In genomic region chr10:4677296-4678021, GRCh38 we compare ENCODE assay signal across 13 cellular contexts.
DNase-seq lines count a peak whose midpoint lies in the region; ATAC-seq, FAIRE-seq and TF ChIP-seq lines count a peak whose summit lies in the region.
"Had no signal": no experiment of that assay in that cellular context is flagged by ENCODE, and none has a peak within 500 bp of the region (broad histone marks: within the 10 kb centered on the region; RNA-seq: fewer than 3 reads in every experiment).

No MANE protein-coding gene starts in this region.

- H3K27me3 Mint-ChIP-seq in activated CD8-positive, alpha-beta memory T cell treated with anti-CD3 and anti-CD28 coated beads, Interleukin-2, amount 10 ng/mL, durations not matched to agents 7 days and 5 days: peaks cover 41% of the 10 kb centered on the region

- H3K4me2 ChIP-seq in endothelial cell of umbilical vein (ENCODE audit: insufficient read depth, low read length) (peak overlapping the region; percentile 94), HepG2 (ENCODE audit: low read depth, low read length) (peak overlapping the region; percentile 53; the same call in 1 of the 2 replicates)

- H3K9me1 ChIP-seq in endothelial cell of umbilical vein (replicated peaks; ENCODE audit: control insufficient read depth, extremely low read depth, insufficient read depth, low read length): no peaks in the 10 kb centered on the region

- no peak for FAIRE-seq in endothelial cell of umbilical vein (lab: Jason Lieb, UNC)
- FAIRE-seq in HepG2 (lab: Jason Lieb, UNC): no peak
- FAIRE-seq: GM12878 had no signal

- POLR2A ChIA-PET in endothelial cell of umbilical vein (lab: Charles Lee) (interaction anchor here (0.8 to 2.7 kb wide), 5 partner anchors 13 to 94 kb away, joined by 3 to 10 read pairs (median 4); no protein-coding TSS in a partner anchor), HepG2 (lab: Yijun Ruan, JAX) (no interaction called here)

- no peaks in the 10 kb centered on the region for H3K36me3 Mint-ChIP-seq in activated CD8-positive, alpha-beta memory T cell treated with anti-CD3 and anti-CD28 coated beads, Interleukin-2, amount 10 ng/mL, durations not matched to agents 7 days and 5 days
- H3K36me3 Mint-ChIP-seq: activated naive CD4-positive, alpha-beta T cell treated with anti-CD3 and anti-CD28 coated beads, Interleukin-2, amount 50 U/mL, for 72 hours had no signal

- TSS peak; percentile 71 for BruUV-seq in endothelial cell of umbilical vein (replicated peaks; lab: Mats Ljungman, UMichigan)
- BruUV-seq in HepG2 (replicated peaks; lab: Mats Ljungman, UMichigan): no TSS peak

- no peak overlapping the region for H3K4me3 Mint-ChIP-seq in activated CD8-positive, alpha-beta memory T cell treated with anti-CD3 and anti-CD28 coated beads, Interleukin-2, amount 10 ng/mL, durations not matched to agents 7 days and 5 days
- H3K4me3 Mint-ChIP-seq: endodermal cell had no signal

- no peak for TF ChIP-seq EP300 in HepG2 (IDR thresholded peaks at IDR 0.05; ENCODE audit: low read depth in 2 of 2, low read length in 2 of 2)
- no peak for TF ChIP-seq EP300 in HepG2 (CRISPR knock-in tag; IDR thresholded peaks at IDR 0.05; ENCODE audit: borderline replicate concordance)

- H3K27ac ChIP-seq in endothelial cell of umbilical vein (ENCODE audit: insufficient read depth, low read depth, low read length): peak overlapping the region; percentile 84
- H3K27ac ChIP-seq in HepG2 (ENCODE audit: extremely low read length, insufficient read depth, low read length): no peak overlapping the region

- H3K79me2 ChIP-seq in endothelial cell of umbilical vein (ENCODE audit: control insufficient read depth, insufficient read depth, low read length): peaks cover 49% of the 10 kb centered on the region
- no peaks in the 10 kb centered on the region for H3K79me2 ChIP-seq in HepG2 (ENCODE audit: insufficient read depth, low read length)

- H4K20me1 ChIP-seq in endothelial cell of umbilical vein (replicated peaks; ENCODE audit: control insufficient read depth, extremely low read depth, insufficient read depth, low read length) (no peaks in the 10 kb centered on the region), HepG2 (ENCODE audit: insufficient read depth, low read length) (no peaks in the 10 kb centered on the region)

- dilution Hi-C loops in endothelial cell of umbilical vein (cut with MboI; ENCODE audit: extremely low pct_ligation_motif_present, low sequenced_read_pairs): no loop called here

- TF ChIP-seq POLR2A in endothelial cell of umbilical vein (IDR thresholded peaks at IDR 0.05; ENCODE audit: low read depth, low read length) (peak; percentile 17), HepG2 (IDR thresholded peaks at IDR 0.05; ENCODE audit: insufficient read depth in 1 of 2, low read depth in 2 of 2, low read length in 2 of 2) (no peak)

- DNase-seq in NCI-H460 (ENCODE audit: extremely low read depth, low read depth) (peak; percentile 84), endothelial cell of umbilical vein (ENCODE audit: low read depth, low spot score) (no peak), HepG2 (ENCODE audit: low spot score) (no peak), stromal cell of bone marrow (ENCODE audit: low read depth) (peak; percentile 21), inferior parietal cortex (ENCODE audit: extremely low spot score) (no peak)
- DNase-seq in activated effector memory CD4-positive, alpha-beta T cell treated with Interleukin-2 at 50 U/mL for 16 hours: no peak
- no peak for DNase-seq in activated CD8-positive, alpha-beta memory T cell treated with anti-CD3 and anti-CD28 coated beads, Interleukin-2, amount 10 ng/mL, durations not matched to agents 7 days and 5 days
- DNase-seq in stimulated activated naive CD4-positive, alpha-beta T cell (lab: John Stamatoyannopoulos, UW): no peak
- DNase-seq: activated CD4-positive, alpha-beta T cell treated with anti-CD3 and anti-CD28 coated beads, Interleukin-2, amount 50 U/mL, for 4 hours; endodermal cell; KG1 had no signal

- H3K9ac ChIP-seq in endothelial cell of umbilical vein (replicated peaks; ENCODE audit: extremely low read depth, insufficient read depth, low read length) (peak overlapping the region; percentile 99), HepG2 (ENCODE audit: insufficient read depth, low read depth, low read length) (no peak overlapping the region)

- peak overlapping the region; percentile 32 to 99 (median 71) for H3K4me3 ChIP-seq in endothelial cell of umbilical vein (replicated peaks in 1 of 3; ENCODE audit: insufficient read depth in 1 of 3, low read depth in 1 of 3, low read length in 3 of 3)
- no peak overlapping the region; a peak in 1 of 6 replicates for H3K4me3 ChIP-seq in HepG2 (replicated peaks in 1 of 3; ENCODE audit: insufficient read depth in 1 of 3, low read depth in 2 of 3, low read length in 3 of 3)
- H3K4me3 ChIP-seq: GM12878 had no signal

- CTCF ChIA-PET in endothelial cell of umbilical vein (lab: Charles Lee): interaction anchor here (1.2 to 1.8 kb wide), 8 partner anchors 13 to 1480 kb away, joined by 3 to 10 read pairs (median 6); no protein-coding TSS in a partner anchor
- CTCF ChIA-PET in HepG2 (lab: Yijun Ruan, JAX; ENCODE audit: low intra/inter-chr PET ratio, low total read pairs): no interaction called here
- CTCF ChIA-PET in activated CD8-positive, alpha-beta memory T cell treated with anti-CD3 and anti-CD28 coated beads, Interleukin-2, amount 10 ng/mL, durations not matched to agents 7 days and 5 days (lab: Charles Lee): no interaction called here

- no peaks in the 10 kb centered on the region for H3K4me1 Mint-ChIP-seq in activated CD8-positive, alpha-beta memory T cell treated with anti-CD3 and anti-CD28 coated beads, Interleukin-2, amount 10 ng/mL, durations not matched to agents 7 days and 5 days
- H3K4me1 Mint-ChIP-seq: endodermal cell had no signal

- TF ChIP-seq CTCF in endothelial cell of umbilical vein (IDR thresholded peaks at IDR 0.05; ENCODE audit: extremely low read depth in 1 of 2, insufficient read depth in 1 of 2, low read depth in 1 of 2, low read length in 2 of 2) (no peak), HepG2 (CRISPR knock-in tag; IDR thresholded peaks at IDR 0.05) (no peak)

- no peak overlapping the region for H3K27ac Mint-ChIP-seq in activated CD8-positive, alpha-beta memory T cell treated with anti-CD3 and anti-CD28 coated beads, Interleukin-2, amount 10 ng/mL, durations not matched to agents 7 days and 5 days
- H3K27ac Mint-ChIP-seq: activated naive CD4-positive, alpha-beta T cell treated with anti-CD3 and anti-CD28 coated beads, Interleukin-2, amount 50 U/mL, for 72 hours; endodermal cell had no signal

- intact Hi-C loops in endothelial cell of umbilical vein (cut with micrococcal nuclease): loop anchor here (1.0 to 5.0 kb wide), 11 partner anchors 15 to 1210 kb away; partner anchors contain the start of gene KLF6
- intact Hi-C loops in HepG2 (cut with micrococcal nuclease; ENCODE audit: unreplicated experiment): no loop called here

- H2AFZ ChIP-seq in endothelial cell of umbilical vein (ENCODE audit: low read depth, low read length): no peak overlapping the region
- no peak overlapping the region for H2AFZ ChIP-seq in HepG2 (ENCODE audit: low read length)

- no peak for TF ChIP-seq RAD21 in HepG2 (CRISPR knock-in tag; IDR thresholded peaks at IDR 0.05)

- no peaks in the 10 kb centered on the region for H3K36me3 ChIP-seq in endothelial cell of umbilical vein (ENCODE audit: control insufficient read depth in 2 of 2, extremely low read depth in 1 of 2, insufficient read depth in 2 of 2, low read length in 2 of 2)
- no peaks in the 10 kb centered on the region for H3K36me3 ChIP-seq in HepG2 (replicated peaks in 1 of 2; ENCODE audit: control insufficient read depth in 1 of 2, insufficient read depth in 2 of 2, low read length in 2 of 2)

- H3K9me3 Mint-ChIP-seq in activated CD8-positive, alpha-beta memory T cell treated with anti-CD3 and anti-CD28 coated beads, Interleukin-2, amount 10 ng/mL, durations not matched to agents 7 days and 5 days (ENCODE audit: low read depth): no peaks in the 10 kb centered on the region
- H3K9me3 Mint-ChIP-seq: activated naive CD4-positive, alpha-beta T cell treated with anti-CD3 and anti-CD28 coated beads, Interleukin-2, amount 50 U/mL, for 72 hours; endodermal cell had no signal

- no peaks in the 10 kb centered on the region for H3K9me3 ChIP-seq in endothelial cell of umbilical vein (replicated peaks; ENCODE audit: control insufficient read depth, insufficient read depth, low read length)
- no peaks in the 10 kb centered on the region for H3K9me3 ChIP-seq in HepG2 (ENCODE audit: low read length)

- H3K27me3 ChIP-seq in endothelial cell of umbilical vein (ENCODE audit: control insufficient read depth in 2 of 2, insufficient read depth in 2 of 2, low read length in 2 of 2): no peaks in the 10 kb centered on the region
- H3K27me3 ChIP-seq in HepG2 (ENCODE audit: control insufficient read depth in 1 of 2, insufficient read depth in 2 of 2, low read length in 2 of 2): peaks cover 0 to 4% of the 10 kb centered on the region in 2 experiments; a peak in 1 of 5 replicates

- H3K4me1 ChIP-seq in endothelial cell of umbilical vein (ENCODE audit: control insufficient read depth, extremely low read depth, insufficient read depth, low read length): peaks cover 35% of the 10 kb centered on the region
- H3K4me1 ChIP-seq in HepG2 (ENCODE audit: insufficient read depth, low read length): peaks cover 19% of the 10 kb centered on the region

- no peak for ATAC-seq in HepG2
- ATAC-seq in activated CD8-positive, alpha-beta memory T cell treated with anti-CD3 and anti-CD28 coated beads, Interleukin-2, amount 10 ng/mL, durations not matched to agents 7 days and 5 days: no peak
- ATAC-seq: activated naive CD4-positive, alpha-beta T cell treated with anti-CD3 and anti-CD28 coated beads, Interleukin-2, amount 50 U/mL, for 72 hours; GM12878 had no signal

- in situ Hi-C loops in HepG2 (cut with HindIII; ENCODE audit: extremely low pct_ligation_motif_present, low pct_unique_long_range_greater_than_20kb): no loop called here

- 2% methylated on average over 5 of the region's 5 CpGs for WGBS in HepG2 (ENCODE audit: low lambda C conversion rate)

TF ChIP-seq in endothelial cell of umbilical vein, 7 proteins besides CTCF, POLR2A, EP300 and RAD21:
- no peak for TF ChIP-seq GATA2 (IDR thresholded peaks at IDR 0.05; ENCODE audit: insufficient read depth, insufficient read length, low read depth, low read length)
- no peak for TF ChIP-seq MYC (IDR thresholded peaks at IDR 0.05; ENCODE audit: low read depth, low read length)
- no peak for TF ChIP-seq FOS (IDR thresholded peaks at IDR 0.05; ENCODE audit: borderline replicate concordance, insufficient read depth, low read length)

TF ChIP-seq in HepG2, 621 proteins besides CTCF, POLR2A, EP300 and RAD21:
- TF ChIP-seq GFI1 (CRISPR knock-in tag; IDR thresholded peaks at IDR 0.05; ENCODE audit: borderline replicate concordance): 0 out of 2 replicates have a peak, but pooled peaks have one; percentile 17
- TF ChIP-seq DMAP1 (CRISPR knock-in tag; IDR thresholded peaks at IDR 0.05): no peak
- TF ChIP-seq ADNP (CRISPR knock-in tag; IDR thresholded peaks at IDR 0.05): no peak
TF ChIP-seq in HepG2: peak in this region for 1.

Comparison
In these comparisons a context has a peak if more than half of its experiments do, and no peak if none do; other contexts are left out.
1. DNase-seq: peak in NCI-H460 (single experiment) and stromal cell of bone marrow (single experiment); none in endothelial cell of umbilical vein (single experiment), HepG2 (single experiment), activated effector memory CD4-positive, alpha-beta T cell treated with Interleukin-2 at 50 U/mL for 16 hours (single experiment), activated CD8-positive, alpha-beta memory T cell treated with anti-CD3 and anti-CD28 coated beads, Interleukin-2, amount 10 ng/mL, durations not matched to agents 7 days and 5 days (single experiment), stimulated activated naive CD4-positive, alpha-beta T cell (0 of 6) and inferior parietal cortex (single experiment).
2. H3K4me3 ChIP-seq: peak in endothelial cell of umbilical vein (3 of 3); none in HepG2 (0 of 3).